ENCODE assay signal across 2 cellular contexts in genomic region chr15:31085359-31085758, GRCh38.
TF ChIP-seq lines count a peak whose summit lies in the region.

No MANE protein-coding gene starts in this region.

TF ChIP-seq in HepG2, 621 proteins besides CTCF, POLR2A, EP300 and RAD21:
- TF ChIP-seq ZNF282 (IDR thresholded peaks at IDR 0.05; ENCODE audit: partially characterized antibody), result no peak
- TF ChIP-seq KLF15 (CRISPR knock-in tag; IDR thresholded peaks at IDR 0.05; ENCODE audit: borderline replicate concordance), result no peak
- TF ChIP-seq CSRNP2 (CRISPR knock-in tag; conservative IDR thresholded peaks at IDR 0.05; ENCODE audit: low read depth), result no peak
- no peak for TF ChIP-seq ZNF232 (CRISPR knock-in tag; IDR thresholded peaks at IDR 0.05; ENCODE audit: borderline replicate concordance)
- TF ChIP-seq SYNCRIP (IDR thresholded peaks at IDR 0.05; ENCODE audit: insufficient read depth, low read depth, low read length), result no peak
- no peak for TF ChIP-seq ZNF567 (CRISPR knock-in tag; IDR thresholded peaks at IDR 0.05; ENCODE audit: borderline replicate concordance)
- no peak for TF ChIP-seq ZNF766 (CRISPR knock-in tag; IDR thresholded peaks at IDR 0.05; ENCODE audit: borderline replicate concordance)
- TF ChIP-seq ZNF33B (CRISPR knock-in tag; IDR thresholded peaks at IDR 0.05), result no peak
- TF ChIP-seq STAG1 (CRISPR knock-in tag; IDR thresholded peaks at IDR 0.05), result no peak
- no peak for TF ChIP-seq ZNF879 (CRISPR knock-in tag; IDR thresholded peaks at IDR 0.05)
- no peak for TF ChIP-seq NR2F1 (CRISPR knock-in tag; IDR thresholded peaks at IDR 0.05)
- TF ChIP-seq ZNF75D (CRISPR knock-in tag; IDR thresholded peaks at IDR 0.05; ENCODE audit: borderline replicate concordance), result no peak
- no peak for TF ChIP-seq CCAR2 (optimal IDR thresholded peaks at IDR 0.05; ENCODE audit: low read depth, low read length)
- no peak for TF ChIP-seq MYNN (CRISPR knock-in tag; IDR thresholded peaks at IDR 0.05; ENCODE audit: low read depth)
- TF ChIP-seq U2AF2 (IDR thresholded peaks at IDR 0.05; ENCODE audit: low read depth, low read length), result no peak
- TF ChIP-seq ZNF850 (CRISPR knock-in tag; conservative IDR thresholded peaks at IDR 0.05), result no peak
- TF ChIP-seq SKI (IDR thresholded peaks at IDR 0.05; ENCODE audit: partially characterized antibody), result no peak
- no peak for TF ChIP-seq PRDM15 (CRISPR knock-in tag; IDR thresholded peaks at IDR 0.05)
- TF ChIP-seq CERS6 (CRISPR knock-in tag; IDR thresholded peaks at IDR 0.05), result no peak
- no peak for TF ChIP-seq KDM5B (CRISPR knock-in tag; IDR thresholded peaks at IDR 0.05; ENCODE audit: borderline replicate concordance)

TF ChIP-seq in K562, 482 proteins besides CTCF, POLR2A, EP300 and RAD21:
- TF ChIP-seq ZKSCAN8 (CRISPR knock-in tag; IDR thresholded peaks at IDR 0.05) (no peak), FOS (IDR thresholded peaks at IDR 0.05; ENCODE audit: extremely low read depth, insufficient read length) (no peak), PBX2 (CRISPR knock-in tag; IDR thresholded peaks at IDR 0.05; ENCODE audit: low read depth) (no peak), PBX2 (tag; conservative IDR thresholded peaks at IDR 0.05; ENCODE audit: low read depth) (peak; percentile 69), PKNOX1 (IDR thresholded peaks at IDR 0.05) (peak; percentile 56; the same call in 1 of the 2 replicates), MEIS2 (IDR thresholded peaks at IDR 0.05; ENCODE audit: partially characterized antibody) (peak; percentile 56), HMBOX1 (IDR thresholded peaks at IDR 0.05) (peak; percentile 18; the same call in 1 of the 2 replicates), CBFA2T3 (IDR thresholded peaks at IDR 0.05) (0 out of 2 replicates have a peak, but pooled peaks have one; percentile 3), STAT6 (CRISPR knock-in tag; IDR thresholded peaks at IDR 0.05) (no peak)
